In the genomic region with DNA sequence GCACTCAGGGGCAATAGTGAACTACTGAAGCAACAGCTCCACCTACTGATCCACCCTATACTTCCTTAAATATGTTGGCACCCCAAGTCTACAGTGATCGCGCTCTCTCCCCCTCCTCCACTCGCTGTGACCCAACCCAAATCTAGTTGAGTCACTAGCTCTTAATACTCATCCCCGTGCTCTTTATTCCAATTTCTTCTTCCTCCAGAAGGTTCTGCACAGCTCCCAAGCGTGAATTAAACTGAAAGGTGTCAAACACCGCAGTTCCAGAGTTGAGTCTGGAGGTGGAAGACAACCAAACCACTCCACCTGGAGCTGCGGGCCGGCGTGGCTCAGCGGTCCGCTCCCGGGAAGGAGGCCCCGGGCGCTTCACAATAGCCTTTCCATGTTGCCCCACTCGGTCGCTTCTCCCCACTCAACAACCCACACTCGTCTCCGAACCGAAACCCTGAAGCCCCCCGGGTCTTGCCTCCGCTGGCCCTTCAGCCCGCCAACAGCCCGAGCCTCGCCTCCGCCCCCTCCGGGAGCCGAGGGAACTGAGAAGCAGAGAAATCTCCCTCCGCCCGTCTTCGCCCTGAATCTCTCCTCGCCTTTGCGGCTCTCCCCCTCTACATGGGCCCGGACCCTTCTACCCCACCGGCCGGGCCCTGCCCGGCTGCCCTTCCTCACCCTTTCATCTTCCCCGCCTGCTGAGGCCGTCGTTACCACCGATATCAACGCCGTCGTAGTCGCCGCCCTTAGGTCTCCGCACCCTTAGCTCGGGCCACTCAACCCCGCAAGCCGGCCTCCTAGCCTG, we compare ENCODE assay signal across 8 cellular contexts. TPM values are rescaled to one million over a fixed set of nuclear protein-coding genes. Genes with fewer than 3 reads are reported as not detected.
DNase-seq lines count a peak whose midpoint lies in the region; ATAC-seq and TF ChIP-seq lines count a peak whose summit lies in the region.

No MANE protein-coding gene starts in this region.

- peak overlapping the region; percentile 88 for H3K9ac ChIP-seq in KMS-11

- no peaks in the 10 kb centered on the region for H3K27me3 Mint-ChIP-seq in naive B cell
- no peaks in the 10 kb centered on the region for H3K27me3 Mint-ChIP-seq in stimulated activated memory B cell treated with anti-CD40 and anti-IgM and Interleukin-4, amounts not matched to agents 10 μg/mL and 1 μg/mL and 100 μg/mL, for 72 hours

- H4K20me1 ChIP-seq in KMS-11 (ENCODE audit: insufficient read depth) = peaks cover 43% of the 10 kb centered on the region

- H2AFZ ChIP-seq in KMS-11 (ENCODE audit: low read depth) = peak overlapping the region; percentile 82

- H3K27me3 ChIP-seq in KMS-11 (ENCODE audit: insufficient read depth, low read depth) (no peaks in the 10 kb centered on the region), esophagus muscularis mucosa (no peaks in the 10 kb centered on the region)

- H3K4me2 ChIP-seq in KMS-11 = peak overlapping the region; percentile 81; the same call in 1 of the 2 replicates

- peaks cover 0 to 7% of the 10 kb centered on the region in 2 donors for H3K36me3 Mint-ChIP-seq in naive B cell
- H3K36me3 Mint-ChIP-seq in stimulated activated memory B cell treated with anti-CD40 and anti-IgM and Interleukin-4, amounts not matched to agents 10 μg/mL and 1 μg/mL and 100 μg/mL, for 72 hours = peaks cover 11% of the 10 kb centered on the region

- H3K27ac ChIP-seq in KMS-11 (peak overlapping the region; percentile 94), esophagus muscularis mucosa (replicated peaks in 1 of 4) (peak overlapping the region; percentile 93 to 97 (median 96))

- no peaks in the 10 kb centered on the region for H3K9me3 ChIP-seq in esophagus muscularis mucosa

- peak overlapping the region; percentile 100 for H3K27ac Mint-ChIP-seq in naive B cell
- peak overlapping the region; percentile 100 for H3K27ac Mint-ChIP-seq in stimulated activated memory B cell treated with anti-CD40 and anti-IgM and Interleukin-4, amounts not matched to agents 10 μg/mL and 1 μg/mL and 100 μg/mL, for 72 hours

- DNase-seq in DMS114 treated with DMSO at 0.1 percent for 48 hours (lab: John Stamatoyannopoulos, UW; ENCODE audit: unreplicated experiment) (peak; percentile 81), esophagus muscularis mucosa (ENCODE audit: extremely low spot score) (no peak), naive B cell (peak; percentile 80)
- peak; percentile 79 to 82 for DNase-seq in activated T-cell treated with anti-CD3 and anti-CD28 coated beads, Interleukin-2, amount 50 U/mL, for 48 hours

- H3K4me3 Mint-ChIP-seq in naive B cell = peak overlapping the region; percentile 88 to 100 (median 98)
- peak overlapping the region; percentile 87 for H3K4me3 Mint-ChIP-seq in stimulated activated memory B cell treated with anti-CD40 and anti-IgM and Interleukin-4, amounts not matched to agents 10 μg/mL and 1 μg/mL and 100 μg/mL, for 72 hours

- TF ChIP-seq POLR2A in esophagus muscularis mucosa (IDR thresholded peaks at IDR 0.05; ENCODE audit: low read depth) = no peak

- H3K36me3 ChIP-seq in KMS-11 (ENCODE audit: insufficient read depth) = no peaks in the 10 kb centered on the region; the same call in 1 of the 2 replicates
- H3K36me3 ChIP-seq in esophagus muscularis mucosa = no peaks in the 10 kb centered on the region

- H3K9me3 Mint-ChIP-seq in naive B cell = no peaks in the 10 kb centered on the region
- no peaks in the 10 kb centered on the region for H3K9me3 Mint-ChIP-seq in stimulated activated memory B cell treated with anti-CD40 and anti-IgM and Interleukin-4, amounts not matched to agents 10 μg/mL and 1 μg/mL and 100 μg/mL, for 72 hours

- TF ChIP-seq CTCF in KMS-11 (conservative IDR thresholded peaks at IDR 0.05; ENCODE audit: low read depth, low read length) (peak; percentile 79), esophagus muscularis mucosa (IDR thresholded peaks at IDR 0.05) (peak; percentile 54 to 74 (median 58))

- WGBS in esophagus muscularis mucosa = under 1% methylated on average over 37 of the region's 49 CpGs

- H3K4me3 ChIP-seq in KMS-11 (IDR thresholded peaks at IDR 0.05; ENCODE audit: insufficient read depth, low read depth, low read length) (no peak overlapping the region), esophagus muscularis mucosa (peak overlapping the region; percentile 67 to 96 (median 88))

- H3K4me1 Mint-ChIP-seq in naive B cell = peaks cover 43 to 67% (median 64%) of the 10 kb centered on the region in 3 donors
- peaks cover 76% of the 10 kb centered on the region for H3K4me1 Mint-ChIP-seq in stimulated activated memory B cell treated with anti-CD40 and anti-IgM and Interleukin-4, amounts not matched to agents 10 μg/mL and 1 μg/mL and 100 μg/mL, for 72 hours

- intact Hi-C loops in esophagus muscularis mucosa (cut with DNase I) = loop anchor here (2.0 to 5.0 kb wide), 3 partner anchors 49 to 253 kb away; a partner anchor contains a TSS

- H3K4me1 ChIP-seq in KMS-11 (ENCODE audit: low read depth, poor library complexity, severe bottlenecking) = peaks cover 68% of the 10 kb centered on the region
- peaks cover 32 to 71% (median 64%) of the 10 kb centered on the region in 4 donors for H3K4me1 ChIP-seq in esophagus muscularis mucosa

- no peak for TF ChIP-seq EP300 in esophagus muscularis mucosa (IDR thresholded peaks at IDR 0.05)

- H3K79me2 ChIP-seq in KMS-11 (ENCODE audit: insufficient read depth, low read depth) = peaks cover 88% of the 10 kb centered on the region

- ATAC-seq in GM21786 (IDR thresholded peaks at IDR 0.05; ENCODE audit: unreplicated experiment) (peak; percentile 60), naive B cell (ENCODE audit: low read depth in 2 of 2) (peak; percentile 63 to 66)
- ATAC-seq in stimulated activated memory B cell treated with anti-CD40 and anti-IgM and Interleukin-4, amounts not matched to agents 10 μg/mL and 1 μg/mL and 100 μg/mL, for 72 hours = peak; percentile 82

TF ChIP-seq in PFSK-1, 5 proteins besides CTCF, POLR2A, EP300 and RAD21:
- TF ChIP-seq SIN3A (IDR thresholded peaks at IDR 0.05; ENCODE audit: borderline replicate concordance, insufficient read depth, low read length) (0 out of 2 replicates have a peak, but pooled peaks have one; percentile 20), TAF1 (IDR thresholded peaks at IDR 0.05; ENCODE audit: borderline replicate concordance, insufficient read depth, low read length) (no peak)

RNA-seq across cellular contexts. Expression of a gene that starts 0.6 kb away (rescaled TPM):
- 121 TPM for polyA plus RNA-seq in PFSK-1 (2012; ENCODE audit: insufficient read length, low read depth)
- 100 to 1,000 TPM in 3 of 4 donors, 10 to 100 TPM in 1; 98.0 to 153 (median 119) TPM for total RNA-seq in esophagus muscularis mucosa
- polyA plus RNA-seq in naive B cell (ENCODE audit: low read depth in 6 of 6) = 100 to 1,000 TPM in 1 of 6 donors, 10 to 100 TPM in 5; 65.5 to 103 (median 87.5) TPM

RNA-seq across cellular contexts. Expression of a gene that starts 1.4 kb away (rescaled TPM):
- polyA plus RNA-seq in PFSK-1 (2012; ENCODE audit: insufficient read length, low read depth) = 4.5 TPM
- 10 to 100 TPM; 21.0 to 23.5 (median 22.8) TPM for total RNA-seq in esophagus muscularis mucosa
- 10 to 100 TPM; 42.2 to 55.1 (median 52.2) TPM for polyA plus RNA-seq in naive B cell (ENCODE audit: low read depth in 6 of 6)

RNA-seq across cellular contexts. Expression of a gene that starts 49.0 kb away (rescaled TPM):
- 0.67 TPM for polyA plus RNA-seq in PFSK-1 (2012; ENCODE audit: insufficient read length, low read depth)
- 10 to 100 TPM; 20.8 to 28.6 (median 25.0) TPM for total RNA-seq in esophagus muscularis mucosa
- polyA plus RNA-seq in naive B cell (ENCODE audit: low read depth in 6 of 6) = 10 to 100 TPM in 5 of 6 donors, 1 to 10 TPM in 1; 9.3 to 19.3 (median 12.7) TPM
